ENCODE assay signal across 8 cellular contexts in genomic region chr14:77098470-77099353, GRCh38. TPM values are rescaled to one million over a fixed set of nuclear protein-coding genes. Genes with fewer than 3 reads are reported as not detected.
DNase-seq lines count a peak whose midpoint lies in the region; ATAC-seq lines count a peak whose summit lies in the region.

No MANE protein-coding gene starts in this region.

- peak overlapping the region; percentile 98 for H3K9ac ChIP-seq in adipocyte (ENCODE audit: low read length)

- H3K4me3 ChIP-seq in adipocyte (ENCODE audit: low read length): peak overlapping the region; percentile 99

- H3K9me3 ChIP-seq in adipocyte (ENCODE audit: control insufficient read depth, low read length): no peaks in the 10 kb centered on the region

- H3K36me3 ChIP-seq in adipocyte (ENCODE audit: control insufficient read depth, insufficient read depth, low read length, severe bottlenecking): no peaks in the 10 kb centered on the region

- H3K4me1 ChIP-seq in adipocyte (ENCODE audit: control insufficient read depth, insufficient read depth, low read length): peaks cover 36% of the 10 kb centered on the region

- intact Hi-C loops in left cardiac atrium (cut with DNase I): no loop called here
- intact Hi-C loops in posterior cingulate gyrus (cut with DNase I): loop anchor here (2.0 kb wide), 1 partner anchor 222 kb away; the partner anchor contains the start of genes GSTZ1 and POMT2

- peak; percentile 51 to 60 for ATAC-seq in left cardiac atrium
- no peak for ATAC-seq in HG03342 (IDR thresholded peaks at IDR 0.05; ENCODE audit: unreplicated experiment)

- H3K27me3 ChIP-seq in adipocyte (replicated peaks; ENCODE audit: control insufficient read depth, insufficient read depth, low read length): no peaks in the 10 kb centered on the region

- peak; percentile 12 for DNase-seq in EL
- peak; percentile 20 for DNase-seq in NAMALWA (ENCODE audit: low spot score)
- DNase-seq in adipocyte (ENCODE audit: low read depth): peak; percentile 63
- peak; percentile 70 for DNase-seq in left cardiac atrium
- peak; percentile 57 to 94 (median 72) for DNase-seq in posterior cingulate gyrus
- no peak for DNase-seq in Kasumi-1 (lab: John Stamatoyannopoulos, UW)
- no peak for DNase-seq in NOMO-1 treated with DMSO at 0.1 percent for 48 hours (lab: John Stamatoyannopoulos, UW; ENCODE audit: unreplicated experiment)

RNA-seq across cellular contexts. Expression of gene CIPC, which starts 0.7 kb away (rescaled TPM):
- 10 to 100 TPM; 56.2 to 57.6 TPM for total RNA-seq in left cardiac atrium

RNA-seq across cellular contexts. Expression of gene ZDHHC22, which starts 42.9 kb away (rescaled TPM):
- total RNA-seq in left cardiac atrium: not detected

Comparison
In these comparisons a context has a peak if more than half of its experiments do, and no peak if none do; other contexts are left out.
1. DNase-seq: peak in EL (single experiment), NAMALWA (single experiment), adipocyte (single experiment), left cardiac atrium (single experiment) and posterior cingulate gyrus (10 of 10); none in Kasumi-1 (0 of 2) and NOMO-1 treated with DMSO at 0.1 percent for 48 hours (single experiment).